In genomic region chr17:15398291-15398690, GRCh38 we compare ENCODE assay signal across 9 cellular contexts. TPM values are rescaled to one million over a fixed set of nuclear protein-coding genes. Genes with fewer than 3 reads are reported as not detected.
DNase-seq lines count a peak whose midpoint lies in the region; ATAC-seq and TF ChIP-seq lines count a peak whose summit lies in the region.
"Had no signal": no experiment of that assay in that cellular context is flagged by ENCODE, and none has a peak within 500 bp of the region (broad histone marks: within the 10 kb centered on the region; RNA-seq: fewer than 3 reads in every experiment).

No MANE protein-coding gene starts in this region.

- H3K9ac ChIP-seq in Karpas-422 (ENCODE audit: low read length) = no peak overlapping the region

- intact Hi-C loops in body of pancreas (cut with DNase I) (no loop called here), left colon (cut with DNase I, micrococcal nuclease) (no loop called here)

- H3K27me3 Mint-ChIP-seq in activated naive CD8-positive, alpha-beta T cell treated with anti-CD3 and anti-CD28 coated beads, Interleukin-2, amount 50 U/mL, for 24 hours = no peaks in the 10 kb centered on the region

- no peak overlapping the region for H3K4me3 Mint-ChIP-seq in activated naive CD8-positive, alpha-beta T cell treated with anti-CD3 and anti-CD28 coated beads, Interleukin-2, amount 50 U/mL, for 24 hours

- H3K4me2 ChIP-seq in Karpas-422 (ENCODE audit: low read depth, low read length, poor library complexity, severe bottlenecking) = no peak overlapping the region

- no peaks in the 10 kb centered on the region for H3K36me3 Mint-ChIP-seq in activated naive CD8-positive, alpha-beta T cell treated with anti-CD3 and anti-CD28 coated beads, Interleukin-2, amount 50 U/mL, for 24 hours (ENCODE audit: low read depth)

- no peak for TF ChIP-seq CTCF in NB4 (IDR thresholded peaks at IDR 0.05; ENCODE audit: low read depth, low read length)
- no peak for TF ChIP-seq CTCF in body of pancreas (IDR thresholded peaks at IDR 0.05)

- no peaks in the 10 kb centered on the region for H3K27me3 ChIP-seq in body of pancreas
- H3K27me3 ChIP-seq in Karpas-422 (ENCODE audit: low read length) = no peaks in the 10 kb centered on the region

- no peaks in the 10 kb centered on the region for H3K4me1 Mint-ChIP-seq in activated naive CD8-positive, alpha-beta T cell treated with anti-CD3 and anti-CD28 coated beads, Interleukin-2, amount 50 U/mL, for 24 hours

- H2AFZ ChIP-seq in Karpas-422 (ENCODE audit: low read length) = no peak overlapping the region

- H3K27ac Mint-ChIP-seq in activated naive CD8-positive, alpha-beta T cell treated with anti-CD3 and anti-CD28 coated beads, Interleukin-2, amount 50 U/mL, for 24 hours = no peak overlapping the region

- ATAC-seq in body of pancreas (peak; percentile 27), left colon (peak; percentile 16)
- no peak for ATAC-seq in activated naive CD8-positive, alpha-beta T cell treated with anti-CD3 and anti-CD28 coated beads, Interleukin-2, amount 50 U/mL, for 24 hours

- H3K36me3 ChIP-seq in body of pancreas (replicated peaks in 1 of 2; ENCODE audit: insufficient read depth in 1 of 2, low read depth in 2 of 2) (no peaks in the 10 kb centered on the region), Karpas-422 (ENCODE audit: insufficient read depth, low read length) (no peaks in the 10 kb centered on the region)

- DNase-seq in COLO829 (ENCODE audit: low spot score) (peak; percentile 56), NB4 (ENCODE audit: low read depth) (peak; percentile 75), body of pancreas (peak in 1 of 4 donors; percentile 30), left colon (no peak), cerebellum (ENCODE audit: low spot score) (no peak), RPMI8226 (no peak), Karpas-422 (no peak)
- no peak for DNase-seq in activated naive CD8-positive, alpha-beta T cell treated with anti-CD3 and anti-CD28 coated beads, Interleukin-2, amount 50 U/mL, for 24 hours
- DNase-seq: activated CD4-positive, alpha-beta T cell treated with anti-CD3 and anti-CD28 coated beads for 48 hours had no signal

- 41 to 57% methylated on average over 6 of the region's 6 CpGs for WGBS in body of pancreas, 2 donors

- no peaks in the 10 kb centered on the region for H4K20me1 ChIP-seq in Karpas-422 (ENCODE audit: insufficient read depth, low read depth, low read length)

- TF ChIP-seq POLR2A in NB4 (IDR thresholded peaks at IDR 0.05; ENCODE audit: extremely low read depth, insufficient read length) = no peak
- TF ChIP-seq POLR2A in body of pancreas (IDR thresholded peaks at IDR 0.05) = no peak

- H3K9me2 ChIP-seq in Karpas-422 (replicated peaks; ENCODE audit: insufficient read depth, low read length) = no peaks in the 10 kb centered on the region

- no peaks in the 10 kb centered on the region for H3K9me3 Mint-ChIP-seq in activated naive CD8-positive, alpha-beta T cell treated with anti-CD3 and anti-CD28 coated beads, Interleukin-2, amount 50 U/mL, for 24 hours

- peak overlapping the region in 1 of 4 donors; percentile 6 for H3K27ac ChIP-seq in body of pancreas
- no peak overlapping the region for H3K27ac ChIP-seq in Karpas-422 (ENCODE audit: low read length)

- no peak overlapping the region for H3K4me3 ChIP-seq in NB4 (ENCODE audit: low read depth, low read length)
- no peak overlapping the region for H3K4me3 ChIP-seq in body of pancreas
- H3K4me3 ChIP-seq in Karpas-422 (ENCODE audit: low read length) = no peak overlapping the region

- no peaks in the 10 kb centered on the region for H3K9me3 ChIP-seq in body of pancreas
- no peaks in the 10 kb centered on the region for H3K9me3 ChIP-seq in Karpas-422 (ENCODE audit: low read length)

- H3K4me1 ChIP-seq in body of pancreas = peaks cover 8% of the 10 kb centered on the region
- no peaks in the 10 kb centered on the region for H3K4me1 ChIP-seq in Karpas-422 (ENCODE audit: low read length)

- no peaks in the 10 kb centered on the region for H3K79me2 ChIP-seq in Karpas-422 (ENCODE audit: low read length)

RNA-seq across cellular contexts. Expression of gene TEKT3, which starts 56.9 kb away (rescaled TPM):
- total RNA-seq in body of pancreas (not detected), left colon (under 1 TPM; 0.36 to 0.64 TPM), cerebellum (0.82 TPM)
- total RNA-seq in Karpas-422 (2014; rRNA removed; shearing (Covaris generic); ENCODE audit: low replicate concordance) = not detected in 2 replicates

Comparison
In these comparisons a context has a peak if more than half of its experiments do, and no peak if none do; other contexts are left out.
1. DNase-seq: peak in COLO829 (single experiment) and NB4 (single experiment); none in left colon (0 of 2), cerebellum (single experiment), RPMI8226 (single experiment), Karpas-422 (single experiment) and activated naive CD8-positive, alpha-beta T cell treated with anti-CD3 and anti-CD28 coated beads, Interleukin-2, amount 50 U/mL, for 24 hours (single experiment).